Comparison of ENCODE assay signal across 8 cellular contexts in the genomic region with DNA sequence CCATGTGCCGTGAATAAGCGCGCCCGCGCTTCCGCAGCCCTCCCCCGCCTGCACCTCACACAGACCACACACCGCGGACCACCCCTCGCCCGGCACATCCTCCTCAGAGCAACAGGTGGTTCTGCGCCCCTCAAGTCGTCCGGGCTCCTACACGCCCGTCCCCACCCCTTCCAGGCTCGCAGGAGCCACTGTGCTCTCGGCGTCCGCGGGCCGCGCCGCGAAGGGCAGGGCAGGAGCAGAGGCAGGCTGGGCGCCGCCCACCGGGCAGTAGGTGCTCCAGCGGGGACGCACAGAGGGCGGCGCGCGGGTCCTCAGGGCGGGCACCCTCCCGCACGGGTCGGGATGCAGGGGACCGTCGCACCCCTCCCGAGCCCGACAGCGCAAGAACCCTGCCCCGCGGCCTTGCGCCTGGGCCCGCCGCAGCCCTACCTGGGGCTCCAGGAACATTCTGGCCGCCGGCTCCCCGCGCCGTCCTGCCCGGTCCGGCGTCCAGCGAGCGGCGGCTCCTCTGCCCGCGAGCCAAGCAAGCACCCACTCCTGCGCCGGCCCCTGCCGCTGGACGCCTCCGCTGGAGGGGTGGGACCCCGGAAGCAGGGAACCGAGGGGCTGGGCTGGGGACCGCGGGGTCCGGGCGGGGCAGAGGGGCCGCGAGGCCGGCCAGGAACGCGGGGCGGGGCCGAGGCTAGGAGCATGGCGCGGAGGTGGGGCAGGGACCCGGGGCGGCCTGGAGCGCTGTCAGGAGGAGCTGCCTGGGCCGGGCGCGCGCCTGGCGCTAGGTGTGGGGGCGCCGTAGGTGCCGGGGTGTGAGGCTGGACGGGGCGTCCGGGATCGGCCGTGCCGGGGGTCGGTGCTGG. TPM values are rescaled to one million over a fixed set of nuclear protein-coding genes. Genes with fewer than 3 reads are reported as not detected.
A peak's percentile ranks its signal among the peaks of the same experiment; 100 is the strongest.
DNase-seq lines count a peak whose midpoint lies in the region; ATAC-seq and TF ChIP-seq lines count a peak whose summit lies in the region.

No MANE protein-coding gene starts in this region.

- no peak for TF ChIP-seq RAD21 in IMR-90 (IDR thresholded peaks at IDR 0.05; ENCODE audit: low read length)

- H3K18ac ChIP-seq in IMR-90 (ENCODE audit: low read depth, low read length), result no peak overlapping the region

- H3K27me3 ChIP-seq in IMR-90 (ENCODE audit: control insufficient read depth, insufficient read depth, low read length) (peaks cover 74% of the 10 kb centered on the region), left ventricle myocardium inferior (ENCODE audit: low read depth) (peaks cover 80% of the 10 kb centered on the region), gastrocnemius medialis (peaks cover 16 to 26% (median 22%) of the 10 kb centered on the region in 3 donors)

- H3K36me3 ChIP-seq in IMR-90 (ENCODE audit: control insufficient read depth, insufficient read depth, low read length) (no peaks in the 10 kb centered on the region), left ventricle myocardium inferior (no peaks in the 10 kb centered on the region), gastrocnemius medialis (no peaks in the 10 kb centered on the region)

- intact Hi-C loops in IMR-90 (cut with micrococcal nuclease), result no loop called here
- intact Hi-C loops in left ventricle myocardium inferior (cut with micrococcal nuclease), result no loop called here
- intact Hi-C loops in gastrocnemius medialis (cut with DNase I; ENCODE audit: low total_unique reads), result no loop called here

- no peaks in the 10 kb centered on the region for H3K79me1 ChIP-seq in IMR-90 (ENCODE audit: low read depth in 1 of 2, low read length in 2 of 2)

- H2BK5ac ChIP-seq in IMR-90 (ENCODE audit: low read depth, low read length, poor library complexity, severe bottlenecking), result no peak overlapping the region

- POLR2A ChIA-PET in IMR-90 (lab: Charles Lee; ENCODE audit: unreplicated experiment), result no interaction called here

- no peak overlapping the region for H3K14ac ChIP-seq in IMR-90 (replicated peaks; ENCODE audit: low read depth, low read length)

- peak; percentile 23; the same call in 1 of the 2 replicates for ATAC-seq in IMR-90 (ENCODE audit: low read depth)
- ATAC-seq in gastrocnemius medialis, result no peak
- ATAC-seq in GM18498 (IDR thresholded peaks at IDR 0.05; ENCODE audit: unreplicated experiment), result no peak
- ATAC-seq in GM18868 (IDR thresholded peaks at IDR 0.05; ENCODE audit: unreplicated experiment), result no peak
- no peak for ATAC-seq in GM19455 (IDR thresholded peaks at IDR 0.05; ENCODE audit: unreplicated experiment)

- CTCF ChIA-PET in IMR-90 (lab: Yijun Ruan, JAX), result no interaction called here

- BruUV-seq in IMR-90 (replicated peaks; lab: Mats Ljungman, UMichigan), result no TSS peak

- H3K27ac ChIP-seq in IMR-90 (ENCODE audit: insufficient read depth, low read length) (no peak overlapping the region), left ventricle myocardium inferior (replicated peaks) (no peak overlapping the region), gastrocnemius medialis (no peak overlapping the region)

- no peak for TF ChIP-seq POLR2A in IMR-90 (IDR thresholded peaks at IDR 0.05; ENCODE audit: low read depth, low read length)
- TF ChIP-seq POLR2A in gastrocnemius medialis (IDR thresholded peaks at IDR 0.05), result no peak

- no peak for DNase-seq in IMR-90
- peak; percentile 15 for DNase-seq in activated T-helper 1 cell treated with Interleukin-2 at 50 U/mL for 16 hours (ENCODE audit: low read depth)
- DNase-seq in left ventricle myocardium inferior, result peak; percentile 13
- peak in 1 of 2 donors; percentile 14 for DNase-seq in gastrocnemius medialis
- DNase-seq in GF-D8 (lab: John Stamatoyannopoulos, UW), result no peak

- no peak overlapping the region for H3K23ac ChIP-seq in IMR-90 (ENCODE audit: low read depth, low read length)

- dilution Hi-C loops in IMR-90 (cut with HindIII; ENCODE audit: low sequenced_read_pairs, unreplicated experiment), result no loop called here

- no peak overlapping the region for H4K8ac ChIP-seq in IMR-90 (ENCODE audit: low read depth in 2 of 2, low read length in 2 of 2)

- H3K4me1 ChIP-seq in IMR-90 (ENCODE audit: control insufficient read depth, insufficient read depth, low read length) (no peaks in the 10 kb centered on the region), left ventricle myocardium inferior (peaks cover 16% of the 10 kb centered on the region), gastrocnemius medialis (no peaks in the 10 kb centered on the region)

- in situ Hi-C loops in IMR-90 (cut with MboI; ENCODE audit: low sequenced_read_pairs) (no loop called here), gastrocnemius medialis (cut with MboI; ENCODE audit: low sequenced_read_pairs in 4 of 4) (no loop called here)

- no peak overlapping the region for H2BK120ac ChIP-seq in IMR-90 (ENCODE audit: low read depth, low read length)

- no peak overlapping the region for H2BK20ac ChIP-seq in IMR-90 (ENCODE audit: low read depth, low read length)

- H3K9me3 ChIP-seq in IMR-90 (ENCODE audit: control insufficient read depth, insufficient read depth, low read length), result no peaks in the 10 kb centered on the region
- no peaks in the 10 kb centered on the region for H3K9me3 ChIP-seq in left ventricle myocardium inferior (replicated peaks)
- no peaks in the 10 kb centered on the region for H3K9me3 ChIP-seq in gastrocnemius medialis

- no peak overlapping the region for H3K56ac ChIP-seq in IMR-90 (ENCODE audit: extremely low read depth, insufficient read depth, low read length)

- H3K4me2 ChIP-seq in IMR-90 (ENCODE audit: low read depth, low read length), result no peak overlapping the region

- H3K9me1 ChIP-seq in IMR-90 (ENCODE audit: insufficient read depth, low read length), result no peaks in the 10 kb centered on the region

- no peak overlapping the region for H2AK5ac ChIP-seq in IMR-90 (ENCODE audit: low read depth, low read length)

- no peak overlapping the region for H3K9ac ChIP-seq in IMR-90 (ENCODE audit: low read depth, low read length)

- WGBS in IMR-90 (ENCODE audit: extremely low coverage in 2 of 2, insufficient read length in 1 of 2), 2 experiments, result 3% methylated on average over 40 of the region's 99 CpGs; no CpG with 5 or more reads in 1 of the 2 experiments

- H3K4ac ChIP-seq in IMR-90 (ENCODE audit: low read depth, low read length), result no peak overlapping the region

- TF ChIP-seq CTCF in IMR-90 (conservative IDR thresholded peaks at IDR 0.05; ENCODE audit: low read depth, low read length) (no peak), left ventricle myocardium inferior (IDR thresholded peaks at IDR 0.05; ENCODE audit: borderline replicate concordance) (no peak), gastrocnemius medialis (IDR thresholded peaks at IDR 0.05 in 4 of 5, conservative IDR thresholded peaks at IDR 0.05 in 1 of 5) (no peak)

- H2AK9ac ChIP-seq in IMR-90 (replicated peaks; ENCODE audit: low read depth, low read length, poor library complexity), result no peak overlapping the region

- no peak overlapping the region for H4K91ac ChIP-seq in IMR-90 (ENCODE audit: insufficient read depth, low read depth, low read length)

- H4K20me1 ChIP-seq in IMR-90 (ENCODE audit: insufficient read depth, low read length), result no peaks in the 10 kb centered on the region

- H2AFZ ChIP-seq in IMR-90 (replicated peaks; ENCODE audit: low read length, poor library complexity), result no peak overlapping the region

- H3K4me3 ChIP-seq in IMR-90 (ENCODE audit: insufficient read depth, low read depth, low read length) (no peak overlapping the region), left ventricle myocardium inferior (peak overlapping the region; percentile 57), gastrocnemius medialis (peak overlapping the region in 3 of 4 donors; percentile 6 to 25 (median 11))

- no peak overlapping the region for H4K5ac ChIP-seq in IMR-90 (ENCODE audit: low read depth, low read length)

- H2BK15ac ChIP-seq in IMR-90 (ENCODE audit: low read depth, low read length), result no peak overlapping the region

TF ChIP-seq in IMR-90, 13 proteins besides CTCF, POLR2A, EP300 and RAD21:
- TF ChIP-seq BHLHE40 (IDR thresholded peaks at IDR 0.05; ENCODE audit: low read depth, low read length) (no peak), RCOR1 (IDR thresholded peaks at IDR 0.05; ENCODE audit: insufficient replicate concordance, low read length) (no peak), NFE2L2 (IDR thresholded peaks at IDR 0.05; ENCODE audit: low read depth, low read length) (no peak), SMC3 (IDR thresholded peaks at IDR 0.05; ENCODE audit: low read depth, low read length) (no peak), RFX5 (IDR thresholded peaks at IDR 0.05; ENCODE audit: low read depth, low read length) (no peak), FOS (IDR thresholded peaks at IDR 0.05; ENCODE audit: low read depth, low read length) (no peak)
- TF ChIP-seq, protein P1, sequence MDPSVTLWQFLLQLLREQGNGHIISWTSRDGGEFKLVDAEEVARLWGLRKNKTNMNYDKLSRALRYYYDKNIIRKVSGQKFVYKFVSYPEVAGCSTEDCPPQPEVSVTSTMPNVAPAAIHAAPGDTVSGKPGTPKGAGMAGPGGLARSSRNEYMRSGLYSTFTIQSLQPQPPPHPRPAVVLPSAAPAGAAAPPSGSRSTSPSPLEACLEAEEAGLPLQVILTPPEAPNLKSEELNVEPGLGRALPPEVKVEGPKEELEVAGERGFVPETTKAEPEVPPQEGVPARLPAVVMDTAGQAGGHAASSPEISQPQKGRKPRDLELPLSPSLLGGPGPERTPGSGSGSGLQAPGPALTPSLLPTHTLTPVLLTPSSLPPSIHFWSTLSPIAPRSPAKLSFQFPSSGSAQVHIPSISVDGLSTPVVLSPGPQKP (IDR thresholded peaks at IDR 0.05; ENCODE audit: borderline replicate concordance, low read depth, low read length), result no peak
TF ChIP-seq in IMR-90: peak in this region for 0.

RNA-seq across cellular contexts. Expression of a gene that starts 37.4 kb away (rescaled TPM):
- total RNA-seq in IMR-90 (2012; rRNA removed) (0.18 and 0.28 TPM in 2 replicates), left ventricle myocardium inferior (1.1 TPM), gastrocnemius medialis (under 1 TPM; 0.31 to 0.80 (median 0.73) TPM)
- 0.15 and 0.55 TPM in 2 replicates for polyA plus RNA-seq in IMR-90 (2012; rRNA removed)
- polyA plus RNA-seq in IMR-90 (2012; cell fraction: cytosol; rRNA removed), result 0.10 and 0.29 TPM in 2 replicates
- polyA plus RNA-seq in IMR-90 (2012; cell fraction: nucleus; rRNA removed; ENCODE audit: low replicate concordance), result 0.44 and 0.64 TPM in 2 replicates

Comparison
In these comparisons a context has a peak if more than half of its experiments do, and no peak if none do; other contexts are left out.
1. DNase-seq: peak in activated T-helper 1 cell treated with Interleukin-2 at 50 U/mL for 16 hours (single experiment) and left ventricle myocardium inferior (single experiment); none in IMR-90 (single experiment) and GF-D8 (single experiment).